In genomic region chr1:228795578-228795977, GRCh38 we compare ENCODE assay signal across 18 cellular contexts.
DNase-seq lines count a peak whose midpoint lies in the region; TF ChIP-seq lines count a peak whose summit lies in the region.
"Had no signal": no experiment of that assay in that cellular context is flagged by ENCODE, and none has a peak within 500 bp of the region (broad histone marks: within the 10 kb centered on the region; RNA-seq: fewer than 3 reads in every experiment).

No MANE protein-coding gene starts in this region.

- H2AK5ac ChIP-seq in neuronal stem cell (ENCODE audit: low read depth, low read length): peak overlapping the region; percentile 81

- peak overlapping the region; percentile 16 for H3K4me3 Mint-ChIP-seq in T-helper 1 cell treated with Interleukin-12 subunit alpha and Interleukin-12 subunit beta and Interleukin-4 antibody, amounts not matched to agents 30 μg/mL and 1 μg/mL, for 36 hours
- no peak overlapping the region for H3K4me3 Mint-ChIP-seq in activated naive CD4-positive, alpha-beta T cell treated with anti-CD3 and anti-CD28 coated beads, Interleukin-2, amount 10 ng/mL, durations not matched to agents 7 days and 5 days
- H3K4me3 Mint-ChIP-seq in T-helper 2 cell treated with Interferon-gamma antibody and Interleukin-4, amounts not matched to agents 5 μg/mL and 100 μg/mL, for 36 hours: peak overlapping the region; percentile 25

- no peak overlapping the region for H2BK5ac ChIP-seq in neuronal stem cell (ENCODE audit: low read length)

- peaks cover 0 to 9% of the 10 kb centered on the region in 2 donors for H3K4me1 ChIP-seq in neuronal stem cell (ENCODE audit: control insufficient read depth in 2 of 2, insufficient read depth in 1 of 2, low read depth in 1 of 2, low read length in 2 of 2)
- peaks cover 0 to 36% (median 30%) of the 10 kb centered on the region in 4 donors for H3K4me1 ChIP-seq in esophagus muscularis mucosa

- no peaks in the 10 kb centered on the region for H3K36me3 ChIP-seq in neuronal stem cell (replicated peaks in 1 of 2; ENCODE audit: control insufficient read depth in 2 of 2, insufficient read depth in 2 of 2, low read length in 2 of 2)
- H3K36me3 ChIP-seq in esophagus muscularis mucosa: no peaks in the 10 kb centered on the region

- no peak for TF ChIP-seq EP300 in esophagus muscularis mucosa (IDR thresholded peaks at IDR 0.05)

- H3K9me3 ChIP-seq in neuronal stem cell (replicated peaks in 1 of 2; ENCODE audit: control insufficient read depth in 2 of 2, insufficient read depth in 1 of 2, low read depth in 1 of 2, low read length in 2 of 2) (no peaks in the 10 kb centered on the region), esophagus muscularis mucosa (no peaks in the 10 kb centered on the region)

- H3K4ac ChIP-seq in neuronal stem cell (ENCODE audit: low read length): peak overlapping the region; percentile 72

- peaks cover 32% of the 10 kb centered on the region for H3K4me1 Mint-ChIP-seq in T-helper 1 cell treated with Interleukin-12 subunit alpha and Interleukin-12 subunit beta and Interleukin-4 antibody, amounts not matched to agents 30 μg/mL and 1 μg/mL, for 36 hours (ENCODE audit: low read depth)
- H3K4me1 Mint-ChIP-seq in activated naive CD4-positive, alpha-beta T cell treated with anti-CD3 and anti-CD28 coated beads, Interleukin-2, amount 10 ng/mL, durations not matched to agents 7 days and 5 days: peaks cover 31% of the 10 kb centered on the region
- H3K4me1 Mint-ChIP-seq in T-helper 2 cell treated with Interferon-gamma antibody and Interleukin-4, amounts not matched to agents 5 μg/mL and 100 μg/mL, for 36 hours (ENCODE audit: low read depth): peaks cover 28% of the 10 kb centered on the region

- H4K8ac ChIP-seq in neuronal stem cell (ENCODE audit: low read depth, low read length): no peak overlapping the region

- H3K4me3 ChIP-seq in neuronal stem cell (ENCODE audit: low read length in 2 of 2): no peak overlapping the region
- H3K4me3 ChIP-seq in esophagus muscularis mucosa: no peak overlapping the region
- H3K4me3 ChIP-seq: K562 had no signal

- H3K27ac ChIP-seq in neuronal stem cell (replicated peaks; ENCODE audit: low read length): no peak overlapping the region
- H3K27ac ChIP-seq in esophagus muscularis mucosa (replicated peaks in 1 of 4): no peak overlapping the region
- H3K27ac ChIP-seq: 22Rv1 had no signal

- no CpG with 5 or more reads among the region's 4 CpGs for WGBS in neuronal stem cell (ENCODE audit: extremely low coverage in 2 of 2, insufficient read length in 2 of 2, insufficient replicate concordance in 1 of 2), 2 donors
- WGBS in esophagus muscularis mucosa: 60% methylated on average over 1 of the region's 4 CpGs

- no peak overlapping the region for H4K91ac ChIP-seq in neuronal stem cell (ENCODE audit: low read depth, low read length, poor library complexity)

- H3K36me3 Mint-ChIP-seq in T-helper 1 cell treated with Interleukin-12 subunit alpha and Interleukin-12 subunit beta and Interleukin-4 antibody, amounts not matched to agents 30 μg/mL and 1 μg/mL, for 36 hours (ENCODE audit: low read depth): peaks cover 18% of the 10 kb centered on the region
- H3K36me3 Mint-ChIP-seq in activated naive CD4-positive, alpha-beta T cell treated with anti-CD3 and anti-CD28 coated beads, Interleukin-2, amount 10 ng/mL, durations not matched to agents 7 days and 5 days: peaks cover 15% of the 10 kb centered on the region
- peaks cover 2% of the 10 kb centered on the region for H3K36me3 Mint-ChIP-seq in T-helper 2 cell treated with Interferon-gamma antibody and Interleukin-4, amounts not matched to agents 5 μg/mL and 100 μg/mL, for 36 hours (ENCODE audit: low read depth)
- H3K36me3 Mint-ChIP-seq: CD4-positive, CD25-positive, alpha-beta regulatory T cell had no signal

- no peak for DNase-seq in T-helper 1 cell
- DNase-seq in activated naive CD4-positive, alpha-beta T cell treated with anti-CD3 and anti-CD28 coated beads, Interleukin-2, amount 10 ng/mL, durations not matched to agents 7 days and 5 days: no peak
- DNase-seq in activated naive CD4-positive, alpha-beta T cell treated with anti-CD3 and anti-CD28 coated beads, Interleukin-2, amount 50 U/mL, for 16 hours: no peak
- no peak for DNase-seq in T-helper 2 cell treated with Interferon-gamma antibody and Interleukin-4, amounts not matched to agents 5 μg/mL and 100 μg/mL, for 36 hours (ENCODE audit: low spot score)
- DNase-seq in neuronal stem cell (ENCODE audit: low spot score): no peak
- no peak for DNase-seq in esophagus muscularis mucosa (ENCODE audit: extremely low spot score)
- DNase-seq in SHP77 (lab: John Stamatoyannopoulos, UW): no peak
- DNase-seq: DMS79, NCI-H1694 treated with DMSO at 0.1 percent for 48 hours, NCI-H2227 treated with DMSO at 0.1 percent for 48 hours, NCI-H510A treated with DMSO at 0.1 percent for 48 hours, NCI-H774, OCI-M1, Right ventricle myocardium superior had no signal

- H3K27me3 Mint-ChIP-seq in T-helper 1 cell treated with Interleukin-12 subunit alpha and Interleukin-12 subunit beta and Interleukin-4 antibody, amounts not matched to agents 30 μg/mL and 1 μg/mL, for 36 hours (ENCODE audit: low read depth): no peaks in the 10 kb centered on the region
- H3K27me3 Mint-ChIP-seq in activated naive CD4-positive, alpha-beta T cell treated with anti-CD3 and anti-CD28 coated beads, Interleukin-2, amount 10 ng/mL, durations not matched to agents 7 days and 5 days: no peaks in the 10 kb centered on the region
- no peaks in the 10 kb centered on the region for H3K27me3 Mint-ChIP-seq in T-helper 2 cell treated with Interferon-gamma antibody and Interleukin-4, amounts not matched to agents 5 μg/mL and 100 μg/mL, for 36 hours (ENCODE audit: low read depth)

- H3K9me3 Mint-ChIP-seq in T-helper 1 cell treated with Interleukin-12 subunit alpha and Interleukin-12 subunit beta and Interleukin-4 antibody, amounts not matched to agents 30 μg/mL and 1 μg/mL, for 36 hours: peaks cover 10% of the 10 kb centered on the region
- H3K9me3 Mint-ChIP-seq in activated naive CD4-positive, alpha-beta T cell treated with anti-CD3 and anti-CD28 coated beads, Interleukin-2, amount 10 ng/mL, durations not matched to agents 7 days and 5 days: peaks cover 17% of the 10 kb centered on the region
- H3K9me3 Mint-ChIP-seq in T-helper 2 cell treated with Interferon-gamma antibody and Interleukin-4, amounts not matched to agents 5 μg/mL and 100 μg/mL, for 36 hours: peaks cover 10% of the 10 kb centered on the region

- TF ChIP-seq POLR2A in esophagus muscularis mucosa (IDR thresholded peaks at IDR 0.05; ENCODE audit: low read depth): no peak

- H3K27me3 ChIP-seq in neuronal stem cell (ENCODE audit: control insufficient read depth in 3 of 3, insufficient read depth in 3 of 3, low read depth in 1 of 3, low read length in 3 of 3) (no peaks in the 10 kb centered on the region), esophagus muscularis mucosa (no peaks in the 10 kb centered on the region)

- peak overlapping the region; percentile 82 for H2BK15ac ChIP-seq in neuronal stem cell (ENCODE audit: low read length)

- intact Hi-C loops in esophagus muscularis mucosa (cut with DNase I): loop anchor here (5.0 kb wide), 1 partner anchor 58 kb away; the partner anchor contains the start of gene RHOU

- no peak overlapping the region for H3K14ac ChIP-seq in neuronal stem cell (ENCODE audit: low read length)

- CTCF ChIA-PET in activated naive CD4-positive, alpha-beta T cell treated with anti-CD3 and anti-CD28 coated beads, Interleukin-2, amount 10 ng/mL, durations not matched to agents 7 days and 5 days (lab: Charles Lee): interaction anchor here (0.6 to 5.7 kb wide), 5 partner anchors 8 to 60 kb away, joined by 3 to 38 read pairs (median 3); partner anchors contain the start of gene RHOU

- no peaks in the 10 kb centered on the region for H3K79me1 ChIP-seq in neuronal stem cell (ENCODE audit: low read depth, low read length)

- H2BK120ac ChIP-seq in neuronal stem cell (ENCODE audit: low read depth, low read length): peak overlapping the region; percentile 27

- no peak overlapping the region for H2AFZ ChIP-seq in neuronal stem cell (ENCODE audit: low read length)

- no peak overlapping the region for H3K23ac ChIP-seq in neuronal stem cell (ENCODE audit: low read depth, low read length, poor library complexity)

- H3K18ac ChIP-seq in neuronal stem cell (ENCODE audit: low read length): peak overlapping the region; percentile 84

- TF ChIP-seq CTCF in esophagus muscularis mucosa (IDR thresholded peaks at IDR 0.05): no peak

- peak overlapping the region; percentile 66 for H3K27ac Mint-ChIP-seq in T-helper 1 cell treated with Interleukin-12 subunit alpha and Interleukin-12 subunit beta and Interleukin-4 antibody, amounts not matched to agents 30 μg/mL and 1 μg/mL, for 36 hours
- peak overlapping the region; percentile 78 for H3K27ac Mint-ChIP-seq in activated naive CD4-positive, alpha-beta T cell treated with anti-CD3 and anti-CD28 coated beads, Interleukin-2, amount 10 ng/mL, durations not matched to agents 7 days and 5 days
- peak overlapping the region; percentile 1 for H3K27ac Mint-ChIP-seq in T-helper 2 cell treated with Interferon-gamma antibody and Interleukin-4, amounts not matched to agents 5 μg/mL and 100 μg/mL, for 36 hours
- H3K27ac Mint-ChIP-seq: CD4-positive, CD25-positive, alpha-beta regulatory T cell had no signal

- H3K4me2 ChIP-seq in neuronal stem cell (ENCODE audit: insufficient read depth, low read length, poor library complexity, severe bottlenecking): no peak overlapping the region

- H3K9ac ChIP-seq in neuronal stem cell (ENCODE audit: low read depth, low read length, poor library complexity): no peak overlapping the region

- peak overlapping the region; percentile 61 for H2BK12ac ChIP-seq in neuronal stem cell (ENCODE audit: low read length)

Comparison
In these comparisons a context has a peak if more than half of its experiments do, and no peak if none do; other contexts are left out.
1. H3K27ac Mint-ChIP-seq: peak in every context shown above with its lines; median percentile 78 in activated naive CD4-positive, alpha-beta T cell treated with anti-CD3 and anti-CD28 coated beads, Interleukin-2, amount 10 ng/mL, durations not matched to agents 7 days and 5 days; 66 in T-helper 1 cell treated with Interleukin-12 subunit alpha and Interleukin-12 subunit beta and Interleukin-4 antibody, amounts not matched to agents 30 μg/mL and 1 μg/mL, for 36 hours; 1 in T-helper 2 cell treated with Interferon-gamma antibody and Interleukin-4, amounts not matched to agents 5 μg/mL and 100 μg/mL, for 36 hours.